Comparison of ENCODE assay signal across 20 cellular contexts in genomic region chr2:213249502-213249901, GRCh38. TPM values are rescaled to one million over a fixed set of nuclear protein-coding genes. Genes with fewer than 3 reads are reported as not detected.
DNase-seq lines count a peak whose midpoint lies in the region; ATAC-seq and TF ChIP-seq lines count a peak whose summit lies in the region.
"Had no signal": no experiment of that assay in that cellular context is flagged by ENCODE, and none has a peak within 500 bp of the region (broad histone marks: within the 10 kb centered on the region; RNA-seq: fewer than 3 reads in every experiment).

No MANE protein-coding gene starts in this region.

- H3K4me1 Mint-ChIP-seq in activated T-helper 1 cell treated with anti-CD3 and anti-CD28 coated beads, Interleukin-12 subunit alpha, Interleukin-12 subunit beta, Interleukin-2, Interleukin-4 antibody, amounts not matched to agents 30 ng/mL and 10 ng/mL and 1 ng/mL, durations not matched to agents 14 hours and 24 hours and 36 hours (ENCODE audit: low read depth) = no peaks in the 10 kb centered on the region

- no peak overlapping the region for H3K4me3 ChIP-seq in DND-41 (ENCODE audit: low read depth in 1 of 2, low read length in 2 of 2)
- no peak overlapping the region for H3K4me3 ChIP-seq in SJSA1
- H3K4me3 ChIP-seq in trophoblast cell (ENCODE audit: low read depth, low read length) = no peak overlapping the region
- no peak overlapping the region for H3K4me3 ChIP-seq in mammary epithelial cell (replicated peaks in 1 of 3; ENCODE audit: insufficient read depth in 1 of 3, low read depth in 2 of 3, low read length in 3 of 3)
- H3K4me3 ChIP-seq: K562 had no signal

- no peaks in the 10 kb centered on the region for H3K36me3 ChIP-seq in DND-41 (ENCODE audit: insufficient read depth, low read length)
- H3K36me3 ChIP-seq in KOPT-K1 (ENCODE audit: insufficient read depth, low read length) = no peaks in the 10 kb centered on the region
- no peaks in the 10 kb centered on the region for H3K36me3 ChIP-seq in SJSA1
- H3K36me3 ChIP-seq in trophoblast cell (ENCODE audit: control insufficient read depth in 1 of 2, insufficient read depth in 2 of 2, low read length in 2 of 2) = no peaks in the 10 kb centered on the region
- H3K36me3 ChIP-seq in mammary epithelial cell (ENCODE audit: insufficient read depth, low read length) = no peaks in the 10 kb centered on the region

- H3K9me3 ChIP-seq in DND-41 (ENCODE audit: insufficient read depth, low read length, severe bottlenecking) (no peaks in the 10 kb centered on the region), KOPT-K1 (ENCODE audit: insufficient read depth, low read length, poor library complexity, severe bottlenecking) (no peaks in the 10 kb centered on the region), SJSA1 (replicated peaks) (no peaks in the 10 kb centered on the region), trophoblast cell (ENCODE audit: insufficient read depth, low read depth, low read length) (no peaks in the 10 kb centered on the region), mammary epithelial cell (replicated peaks; ENCODE audit: insufficient read depth, low read length) (no peaks in the 10 kb centered on the region)

- no peak for ATAC-seq in DND-41 (ENCODE audit: insufficient read depth, low read depth)
- no peak for ATAC-seq in HG03342 (IDR thresholded peaks at IDR 0.05; ENCODE audit: unreplicated experiment)
- ATAC-seq: K562 had no signal

- DNase-seq in DND-41 = no peak
- DNase-seq in SJSA1 (ENCODE audit: low read depth in 1 of 2, low spot score in 2 of 2) = no peak
- peak in 1 of 2 donors; percentile 35 for DNase-seq in trophoblast cell
- DNase-seq in NCI-H2196 (lab: John Stamatoyannopoulos, UW; ENCODE audit: unreplicated experiment) = no peak
- no peak for DNase-seq in mammary epithelial cell
- no peak for DNase-seq in activated T-helper 1 cell treated with anti-CD3 and anti-CD28 coated beads, Interleukin-12 subunit alpha, Interleukin-12 subunit beta, Interleukin-2, Interleukin-4 antibody, amounts not matched to agents 30 ng/mL and 10 ng/mL and 1 ng/mL, durations not matched to agents 14 hours and 24 hours and 36 hours (ENCODE audit: low spot score)
- DNase-seq: GDM1, H9, NCI-H1092, NCI-H1436, NCI-H1930, NCI-H2227 treated with DMSO at 0.1 percent for 48 hours, NCI-H510A, NCI-H774, OCI-M1, Right ventricle myocardium superior had no signal

- peaks cover 4% of the 10 kb centered on the region for H3K27me3 Mint-ChIP-seq in activated T-helper 1 cell treated with anti-CD3 and anti-CD28 coated beads, Interleukin-12 subunit alpha, Interleukin-12 subunit beta, Interleukin-2, Interleukin-4 antibody, amounts not matched to agents 30 ng/mL and 10 ng/mL and 1 ng/mL, durations not matched to agents 14 hours and 24 hours and 36 hours (ENCODE audit: insufficient read depth)

- no peaks in the 10 kb centered on the region for H3K9me3 Mint-ChIP-seq in activated T-helper 1 cell treated with anti-CD3 and anti-CD28 coated beads, Interleukin-12 subunit alpha, Interleukin-12 subunit beta, Interleukin-2, Interleukin-4 antibody, amounts not matched to agents 30 ng/mL and 10 ng/mL and 1 ng/mL, durations not matched to agents 14 hours and 24 hours and 36 hours
- H3K9me3 Mint-ChIP-seq: H9 had no signal

- no CpG with 5 or more reads among the region's 6 CpGs for WGBS in trophoblast cell (ENCODE audit: extremely low coverage, insufficient coverage, insufficient read length)
- WGBS in mammary epithelial cell (ENCODE audit: low coverage, missing lambda C conversion rate) = 83% methylated on average over 6 of the region's 6 CpGs

- no peaks in the 10 kb centered on the region for H3K36me3 Mint-ChIP-seq in activated T-helper 1 cell treated with anti-CD3 and anti-CD28 coated beads, Interleukin-12 subunit alpha, Interleukin-12 subunit beta, Interleukin-2, Interleukin-4 antibody, amounts not matched to agents 30 ng/mL and 10 ng/mL and 1 ng/mL, durations not matched to agents 14 hours and 24 hours and 36 hours (ENCODE audit: low read depth)

- H3K4ac ChIP-seq in trophoblast cell (ENCODE audit: low read depth, low read length) = no peak overlapping the region

- H4K20me1 ChIP-seq in DND-41 (ENCODE audit: insufficient read depth, low read length) (no peaks in the 10 kb centered on the region), mammary epithelial cell (ENCODE audit: insufficient read depth, low read length) (no peaks in the 10 kb centered on the region)

- BruUV-seq in mammary epithelial cell (replicated peaks; lab: Mats Ljungman, UMichigan) = no TSS peak

- H2BK5ac ChIP-seq in trophoblast cell (ENCODE audit: low read depth, low read length, poor library complexity) = no peak overlapping the region

- H3K14ac ChIP-seq in trophoblast cell (ENCODE audit: low read length) = no peak overlapping the region

- H3K4me1 ChIP-seq in DND-41 (ENCODE audit: insufficient read depth, low read length) (peaks cover 32% of the 10 kb centered on the region), SJSA1 (replicated peaks) (peaks cover 17% of the 10 kb centered on the region), trophoblast cell (ENCODE audit: control insufficient read depth in 1 of 2, insufficient read depth in 2 of 2, low read length in 2 of 2) (peaks cover 0 to 7% of the 10 kb centered on the region in 2 experiments), mammary epithelial cell (ENCODE audit: insufficient read depth, low read length) (no peaks in the 10 kb centered on the region)

- H4K91ac ChIP-seq in trophoblast cell (ENCODE audit: low read depth, low read length) = no peak overlapping the region

- CTCF ChIA-PET in mammary epithelial cell (lab: Charles Lee; ENCODE audit: low non-redundant PET) = interaction anchor here (0.5 kb wide), 1 partner anchor 714 kb away, joined by 5 read pairs; no protein-coding TSS in a partner anchor

- H4K12ac ChIP-seq in trophoblast cell (ENCODE audit: low read depth, low read length) = no peak overlapping the region

- no peak overlapping the region for H2AK5ac ChIP-seq in trophoblast cell (ENCODE audit: low read length)

- H2AFZ ChIP-seq in DND-41 (ENCODE audit: low read depth, low read length) (no peak overlapping the region), trophoblast cell (ENCODE audit: insufficient read depth, low read length, poor library complexity) (no peak overlapping the region), mammary epithelial cell (ENCODE audit: low read depth, low read length) (no peak overlapping the region)

- peak overlapping the region; percentile 60 for H2BK120ac ChIP-seq in trophoblast cell (ENCODE audit: insufficient read depth, low read length, poor library complexity)

- 0 out of 2 replicates have a peak overlapping the region, but pooled peaks have one; percentile 1 for H3K27ac ChIP-seq in DND-41 (ENCODE audit: low read length)
- H3K27ac ChIP-seq in KOPT-K1 (ENCODE audit: low read depth, low read length, poor library complexity, severe bottlenecking) = peak overlapping the region; percentile 32
- 0 out of 2 replicates have a peak overlapping the region, but pooled peaks have one; percentile 20 for H3K27ac ChIP-seq in SJSA1
- H3K27ac ChIP-seq in trophoblast cell (ENCODE audit: low read depth, low read length) = no peak overlapping the region
- no peak overlapping the region for H3K27ac ChIP-seq in mammary epithelial cell (ENCODE audit: insufficient read depth, low read depth, low read length)
- H3K27ac ChIP-seq: C4-2B had no signal

- no peak overlapping the region for H4K8ac ChIP-seq in trophoblast cell (ENCODE audit: low read depth, low read length)

- dilution Hi-C loops in mammary epithelial cell (cut with HindIII; ENCODE audit: low sequenced_read_pairs) = no loop called here

- TF ChIP-seq CTCF in DND-41 (IDR thresholded peaks at IDR 0.05; ENCODE audit: borderline replicate concordance, extremely low read depth, low read length, poor library complexity, severe bottlenecking) = no peak
- TF ChIP-seq CTCF in mammary epithelial cell (conservative IDR thresholded peaks at IDR 0.05 in 1 of 2, IDR thresholded peaks at IDR 0.05 in 1 of 2; ENCODE audit: extremely low read depth in 1 of 2, insufficient read depth in 1 of 2, low read depth in 1 of 2, low read length in 2 of 2) = no peak

- H3K79me1 ChIP-seq in trophoblast cell (ENCODE audit: low read length) = no peaks in the 10 kb centered on the region

- H2BK12ac ChIP-seq in trophoblast cell (ENCODE audit: low read length) = peak overlapping the region; percentile 49

- H3K27me3 ChIP-seq in DND-41 (ENCODE audit: insufficient read depth, low read length, poor library complexity) (no peaks in the 10 kb centered on the region), SJSA1 (replicated peaks) (no peaks in the 10 kb centered on the region), trophoblast cell (ENCODE audit: insufficient read depth, low read length) (no peaks in the 10 kb centered on the region), mammary epithelial cell (ENCODE audit: insufficient read depth, low read length) (no peaks in the 10 kb centered on the region)

- intact Hi-C loops in mammary epithelial cell (cut with micrococcal nuclease) = no loop called here
- intact Hi-C loops in activated T-helper 1 cell treated with anti-CD3 and anti-CD28 coated beads, Interleukin-12 subunit alpha, Interleukin-12 subunit beta, Interleukin-2, Interleukin-4 antibody, amounts not matched to agents 30 ng/mL and 10 ng/mL and 1 ng/mL, durations not matched to agents 14 hours and 24 hours and 36 hours (cut with micrococcal nuclease) = no loop called here

- no peak overlapping the region for H3K23ac ChIP-seq in trophoblast cell (ENCODE audit: low read length)

- in situ Hi-C loops in mammary epithelial cell (cut with MboI; ENCODE audit: low sequenced_read_pairs in 2 of 2) = no loop called here

- H3K9ac ChIP-seq in DND-41 (ENCODE audit: low read depth, low read length) = no peak overlapping the region
- no peak overlapping the region for H3K9ac ChIP-seq in trophoblast cell (ENCODE audit: low read length)
- no peak overlapping the region for H3K9ac ChIP-seq in mammary epithelial cell (ENCODE audit: insufficient read depth, low read length)

- H3K27ac Mint-ChIP-seq in activated T-helper 1 cell treated with anti-CD3 and anti-CD28 coated beads, Interleukin-12 subunit alpha, Interleukin-12 subunit beta, Interleukin-2, Interleukin-4 antibody, amounts not matched to agents 30 ng/mL and 10 ng/mL and 1 ng/mL, durations not matched to agents 14 hours and 24 hours and 36 hours = no peak overlapping the region
- H3K27ac Mint-ChIP-seq: H9 had no signal

- H3K4me3 Mint-ChIP-seq in activated T-helper 1 cell treated with anti-CD3 and anti-CD28 coated beads, Interleukin-12 subunit alpha, Interleukin-12 subunit beta, Interleukin-2, Interleukin-4 antibody, amounts not matched to agents 30 ng/mL and 10 ng/mL and 1 ng/mL, durations not matched to agents 14 hours and 24 hours and 36 hours = no peak overlapping the region
- H3K4me3 Mint-ChIP-seq: H9 had no signal

- H3K18ac ChIP-seq in trophoblast cell (ENCODE audit: low read length) = no peak overlapping the region

- H3K79me2 ChIP-seq in DND-41 (ENCODE audit: insufficient read depth, low read length) = no peaks in the 10 kb centered on the region
- no peaks in the 10 kb centered on the region for H3K79me2 ChIP-seq in trophoblast cell (ENCODE audit: control insufficient read depth, insufficient read depth, low read length, poor library complexity)
- H3K79me2 ChIP-seq in mammary epithelial cell (ENCODE audit: insufficient read depth, low read length) = no peaks in the 10 kb centered on the region

- no peak overlapping the region for H3K4me2 ChIP-seq in DND-41 (ENCODE audit: insufficient read depth, low read length)
- no peak overlapping the region for H3K4me2 ChIP-seq in trophoblast cell (ENCODE audit: low read length)
- no peak overlapping the region for H3K4me2 ChIP-seq in mammary epithelial cell (ENCODE audit: insufficient read depth, low read depth, low read length)

RNA-seq across cellular contexts. Expression of gene SPAG16, which starts 34.8 kb away (rescaled TPM):
- total RNA-seq in SJSA1 (2014; rRNA removed; shearing (Covaris generic)) = 17.6 and 32.0 TPM in 2 replicates
- 35.1 and 37.3 TPM in 2 replicates for polyA plus RNA-seq in trophoblast cell (2013)
- total RNA-seq in mammary epithelial cell = 10 to 100 TPM; 13.6 to 16.2 TPM
- polyA plus RNA-seq in mammary epithelial cell = 11.0 TPM
- polyA minus RNA-seq in mammary epithelial cell = not detected
- total RNA-seq in activated T-helper 1 cell treated with anti-CD3 and anti-CD28 coated beads, Interleukin-12 subunit alpha, Interleukin-12 subunit beta, Interleukin-2, Interleukin-4 antibody, amounts not matched to agents 30 ng/mL and 10 ng/mL and 1 ng/mL, durations not matched to agents 14 hours and 24 hours and 36 hours = 7.3 TPM in 2 replicates

Comparison
In these comparisons a context has a peak if more than half of its experiments do, and no peak if none do; other contexts are left out.
1. H3K27ac ChIP-seq: peak in DND-41 (single experiment), KOPT-K1 (single experiment) and SJSA1 (single experiment); none in trophoblast cell (single experiment) and mammary epithelial cell (single experiment).